28 cellular contexts compared by ENCODE assay signal in genomic region chr4:112251044-112251632, GRCh38. TPM values are rescaled to one million over a fixed set of nuclear protein-coding genes. Genes with fewer than 3 reads are reported as not detected.
DNase-seq lines count a peak whose midpoint lies in the region; ATAC-seq, FAIRE-seq and TF ChIP-seq lines count a peak whose summit lies in the region.
"Had no signal": no experiment of that assay in that cellular context is flagged by ENCODE, and none has a peak within 500 bp of the region (broad histone marks: within the 10 kb centered on the region; RNA-seq: fewer than 3 reads in every experiment).

No MANE protein-coding gene starts in this region.

- no peaks in the 10 kb centered on the region for H4K20me1 ChIP-seq in keratinocyte (ENCODE audit: control insufficient read depth, extremely low read depth, insufficient read depth, low read length)

- no peak overlapping the region for H3K4me3 Mint-ChIP-seq in stimulated activated effector memory CD8-positive, alpha-beta T cell treated with anti-CD3 and anti-CD28 coated beads, Interleukin-12 subunit alpha, Interleukin-12 subunit beta, amount 100 ng/mL, for 72 hours
- H3K4me3 Mint-ChIP-seq in activated naive CD8-positive, alpha-beta T cell treated with anti-CD3 and anti-CD28 coated beads, Interleukin-2, amount 50 U/mL, for 24 hours = no peak overlapping the region
- H3K4me3 Mint-ChIP-seq: activated naive CD8-positive, alpha-beta T cell; activated T-cell treated with anti-CD3 and anti-CD28 coated beads, Interleukin-2, amount 50 U/mL, for 72 hours; dendritic cell treated with granulocyte-macrophage colony-stimulating factor and Interleukin-4, amounts not matched to agents 40 ng/mL and 50 ng/mL, for 4 days; IgD-negative memory B cell; stimulated activated naive CD8-positive, alpha-beta T cell treated with anti-CD3 and anti-CD28 coated beads, Interleukin-15, Interleukin-2, amounts not matched to agents 100 ng/mL and 50 ng/mL, for 24 hours had no signal

- no peaks in the 10 kb centered on the region for H3K9me3 Mint-ChIP-seq in stimulated activated effector memory CD8-positive, alpha-beta T cell treated with anti-CD3 and anti-CD28 coated beads, Interleukin-12 subunit alpha, Interleukin-12 subunit beta, amount 100 ng/mL, for 72 hours
- H3K9me3 Mint-ChIP-seq in activated naive CD8-positive, alpha-beta T cell treated with anti-CD3 and anti-CD28 coated beads, Interleukin-2, amount 50 U/mL, for 24 hours = no peaks in the 10 kb centered on the region
- H3K9me3 Mint-ChIP-seq: activated T-cell treated with anti-CD3 and anti-CD28 coated beads, Interleukin-2, amount 50 U/mL, for 72 hours; dendritic cell treated with granulocyte-macrophage colony-stimulating factor and Interleukin-4, amounts not matched to agents 40 ng/mL and 50 ng/mL, for 4 days; IgD-negative memory B cell; stimulated activated naive CD8-positive, alpha-beta T cell treated with anti-CD3 and anti-CD28 coated beads, Interleukin-15, Interleukin-2, amounts not matched to agents 100 ng/mL and 50 ng/mL, for 24 hours had no signal

- dilution Hi-C loops in keratinocyte (cut with MboI; ENCODE audit: extremely low pct_ligation_motif_present, low sequenced_read_pairs) = no loop called here

- H2AFZ ChIP-seq in keratinocyte (ENCODE audit: control insufficient read depth, low read length) = no peak overlapping the region

- H3K9me3 ChIP-seq in body of pancreas (no peaks in the 10 kb centered on the region), keratinocyte (ENCODE audit: control insufficient read depth, low read depth, low read length) (no peaks in the 10 kb centered on the region)
- H3K9me3 ChIP-seq: breast epithelium, gastroesophageal sphincter, left lung, Peyer's patch had no signal

- no peak overlapping the region for H3K9ac ChIP-seq in keratinocyte (ENCODE audit: control insufficient read depth, extremely low read depth, insufficient read depth, low read length)

- peaks cover 15% of the 10 kb centered on the region for H3K4me1 ChIP-seq in body of pancreas
- no peaks in the 10 kb centered on the region for H3K4me1 ChIP-seq in keratinocyte (ENCODE audit: control insufficient read depth, extremely low read depth, insufficient read depth, low read length)
- H3K4me1 ChIP-seq: breast epithelium, Peyer's patch had no signal

- no peak for TF ChIP-seq POLR2A in body of pancreas (IDR thresholded peaks at IDR 0.05)

- H3K4me2 ChIP-seq in keratinocyte (ENCODE audit: control insufficient read depth, extremely low read depth, insufficient read depth, low read depth, low read length) = no peak overlapping the region

- H3K36me3 Mint-ChIP-seq in stimulated activated effector memory CD8-positive, alpha-beta T cell treated with anti-CD3 and anti-CD28 coated beads, Interleukin-12 subunit alpha, Interleukin-12 subunit beta, amount 100 ng/mL, for 72 hours = peaks cover 5% of the 10 kb centered on the region
- peaks cover 7% of the 10 kb centered on the region for H3K36me3 Mint-ChIP-seq in activated naive CD8-positive, alpha-beta T cell treated with anti-CD3 and anti-CD28 coated beads, Interleukin-2, amount 50 U/mL, for 24 hours (ENCODE audit: low read depth)

- FAIRE-seq in keratinocyte (lab: Jason Lieb, UNC) = peak; percentile 9
- FAIRE-seq: A204.1, endothelial cell of umbilical vein, GM12892 had no signal

- no peaks in the 10 kb centered on the region for H3K9me1 ChIP-seq in keratinocyte (ENCODE audit: control insufficient read depth, extremely low read depth, insufficient read depth, low read length)

- H3K27ac ChIP-seq in body of pancreas (no peak overlapping the region), keratinocyte (ENCODE audit: control insufficient read depth, insufficient read depth, low read length) (no peak overlapping the region)
- H3K27ac ChIP-seq: breast epithelium, C4-2B, left lung, Peyer's patch, SK-N-MC had no signal

- H3K36me3 ChIP-seq in body of pancreas (replicated peaks in 1 of 2; ENCODE audit: insufficient read depth in 1 of 2, low read depth in 2 of 2) (no peaks in the 10 kb centered on the region), keratinocyte (ENCODE audit: control insufficient read depth in 2 of 2, extremely low read depth in 1 of 2, insufficient read depth in 2 of 2, low read length in 2 of 2) (no peaks in the 10 kb centered on the region)
- H3K36me3 ChIP-seq: breast epithelium, Peyer's patch had no signal

- peak; percentile 15 for DNase-seq in NCI-H82 (lab: John Stamatoyannopoulos, UW)
- no peak for DNase-seq in NCI-H82 treated with DMSO at 0.1 percent for 48 hours (lab: John Stamatoyannopoulos, UW; ENCODE audit: unreplicated experiment)
- no peak for DNase-seq in body of pancreas
- no peak for DNase-seq in keratinocyte (ENCODE audit: low read depth, low spot score)
- no peak for DNase-seq in stimulated activated effector memory CD8-positive, alpha-beta T cell treated with anti-CD3 and anti-CD28 coated beads, Interleukin-12 subunit alpha, Interleukin-12 subunit beta, amount 100 ng/mL, for 72 hours (ENCODE audit: low spot score in 2 of 2)
- no peak for DNase-seq in activated naive CD8-positive, alpha-beta T cell treated with anti-CD3 and anti-CD28 coated beads, Interleukin-2, amount 50 U/mL, for 24 hours
- DNase-seq: activated CD4-positive, CD25-positive, alpha-beta regulatory T cell; activated T-cell treated with anti-CD3 and anti-CD28 coated beads, Interleukin-2, amount 50 U/mL, for 72 hours; GDM1; HCEC 1CT; left lung; NCI-H1694 treated with DMSO at 0.1 percent for 48 hours; NCI-H226; NK-92 treated with Interleukin-12 subunit alpha and Interleukin-12 subunit beta, amount 100 ng/mL, for 24 hours; Peyer's patch had no signal

- WGBS in body of pancreas, 2 donors = 82 to 88% methylated on average over 3 of the region's 3 CpGs

- peak; percentile 83 for ATAC-seq in body of pancreas
- ATAC-seq in stimulated activated effector memory CD8-positive, alpha-beta T cell treated with anti-CD3 and anti-CD28 coated beads, Interleukin-12 subunit alpha, Interleukin-12 subunit beta, amount 100 ng/mL, for 72 hours = peak; percentile 76
- no peak for ATAC-seq in HG02642 (IDR thresholded peaks at IDR 0.05; ENCODE audit: poor library complexity, unreplicated experiment)
- no peak for ATAC-seq in GM21529 (IDR thresholded peaks at IDR 0.05; ENCODE audit: unreplicated experiment)
- ATAC-seq in activated naive CD8-positive, alpha-beta T cell treated with anti-CD3 and anti-CD28 coated beads, Interleukin-2, amount 50 U/mL, for 24 hours = no peak
- ATAC-seq: gastroesophageal sphincter, left lung had no signal

- H3K4me3 ChIP-seq in body of pancreas (no peak overlapping the region), keratinocyte (ENCODE audit: control insufficient read depth in 2 of 3, extremely low read depth in 1 of 3, insufficient read depth in 2 of 3, low read depth in 1 of 3, low read length in 3 of 3) (no peak overlapping the region)
- H3K4me3 ChIP-seq: breast epithelium, gastroesophageal sphincter, left lung, Peyer's patch, SK-N-MC had no signal

- TF ChIP-seq CTCF in body of pancreas (IDR thresholded peaks at IDR 0.05) (no peak), keratinocyte (optimal IDR thresholded peaks at IDR 0.05 in 1 of 3, IDR thresholded peaks at IDR 0.05 in 1 of 3, conservative IDR thresholded peaks at IDR 0.05 in 1 of 3; ENCODE audit: extremely low read depth in 1 of 3, insufficient read depth in 2 of 3, low read length in 3 of 3) (no peak)

- H3K27me3 ChIP-seq in body of pancreas = no peaks in the 10 kb centered on the region
- no peaks in the 10 kb centered on the region for H3K27me3 ChIP-seq in keratinocyte (ENCODE audit: control insufficient read depth, extremely low read depth, insufficient read depth, low read length)
- H3K27me3 ChIP-seq: breast epithelium, gastroesophageal sphincter, left lung, Peyer's patch had no signal

- H3K27me3 Mint-ChIP-seq in activated naive CD8-positive, alpha-beta T cell treated with anti-CD3 and anti-CD28 coated beads, Interleukin-2, amount 50 U/mL, for 24 hours = no peaks in the 10 kb centered on the region
- H3K27me3 Mint-ChIP-seq: activated naive CD8-positive, alpha-beta T cell; dendritic cell treated with granulocyte-macrophage colony-stimulating factor and Interleukin-4, amounts not matched to agents 40 ng/mL and 50 ng/mL, for 4 days; IgD-negative memory B cell; stimulated activated naive CD8-positive, alpha-beta T cell treated with anti-CD3 and anti-CD28 coated beads, Interleukin-15, Interleukin-2, amounts not matched to agents 100 ng/mL and 50 ng/mL, for 24 hours had no signal

- no peaks in the 10 kb centered on the region for H3K4me1 Mint-ChIP-seq in stimulated activated effector memory CD8-positive, alpha-beta T cell treated with anti-CD3 and anti-CD28 coated beads, Interleukin-12 subunit alpha, Interleukin-12 subunit beta, amount 100 ng/mL, for 72 hours
- peaks cover 6% of the 10 kb centered on the region for H3K4me1 Mint-ChIP-seq in activated naive CD8-positive, alpha-beta T cell treated with anti-CD3 and anti-CD28 coated beads, Interleukin-2, amount 50 U/mL, for 24 hours

- H3K27ac Mint-ChIP-seq in stimulated activated effector memory CD8-positive, alpha-beta T cell treated with anti-CD3 and anti-CD28 coated beads, Interleukin-12 subunit alpha, Interleukin-12 subunit beta, amount 100 ng/mL, for 72 hours = no peak overlapping the region
- H3K27ac Mint-ChIP-seq in activated naive CD8-positive, alpha-beta T cell treated with anti-CD3 and anti-CD28 coated beads, Interleukin-2, amount 50 U/mL, for 24 hours = no peak overlapping the region
- H3K27ac Mint-ChIP-seq: activated naive CD8-positive, alpha-beta T cell; activated T-cell treated with anti-CD3 and anti-CD28 coated beads, Interleukin-2, amount 50 U/mL, for 72 hours; dendritic cell treated with granulocyte-macrophage colony-stimulating factor and Interleukin-4, amounts not matched to agents 40 ng/mL and 50 ng/mL, for 4 days; IgD-negative memory B cell; stimulated activated naive CD8-positive, alpha-beta T cell treated with anti-CD3 and anti-CD28 coated beads, Interleukin-15, Interleukin-2, amounts not matched to agents 100 ng/mL and 50 ng/mL, for 24 hours had no signal

- intact Hi-C loops in body of pancreas (cut with DNase I) = no loop called here

- no peaks in the 10 kb centered on the region for H3K79me2 ChIP-seq in keratinocyte (ENCODE audit: control insufficient read depth, insufficient read depth, low read length)

RNA-seq across cellular contexts. Expression of gene AP1AR, which starts 19.6 kb away (rescaled TPM):
- 10 to 100 TPM in 1 of 2 donors, 1 to 10 TPM in 1; 9.1 to 12.5 TPM for total RNA-seq in body of pancreas
- 7.8 to 17.5 TPM (median 8.4 TPM) in 3 replicates for polyA plus RNA-seq in keratinocyte
- 48.5 TPM for polyA plus RNA-seq in keratinocyte (2011; ENCODE audit: low read depth)
- 7.5 and 12.6 TPM in 2 replicates for polyA plus RNA-seq in keratinocyte (2011; cell fraction: cytosol; rRNA removed)
- 7.7 and 11.8 TPM in 2 replicates for polyA plus RNA-seq in keratinocyte (2011; cell fraction: nucleus; rRNA removed)
- 10.1 and 17.4 TPM in 2 replicates for polyA plus RNA-seq in keratinocyte (2012; ENCODE audit: low replicate concordance)
- 1.0 to 5.7 TPM (median 1.1 TPM) in 3 replicates for polyA minus RNA-seq in keratinocyte
- polyA minus RNA-seq in keratinocyte (2011; cell fraction: cytosol; rRNA and poly(A)+ RNA removed) = 21.5 TPM
- polyA minus RNA-seq in keratinocyte (2011; cell fraction: nucleus; rRNA and poly(A)+ RNA removed) = 7.1 and 10.1 TPM in 2 replicates

RNA-seq across cellular contexts. Expression of gene TIFA, which starts 34.6 kb away (rescaled TPM):
- total RNA-seq in body of pancreas = 10 to 100 TPM in 1 of 2 donors, 1 to 10 TPM in 1; 5.9 to 13.0 TPM
- polyA plus RNA-seq in keratinocyte = 2.4 to 6.7 TPM (median 4.6 TPM) in 3 replicates
- 2.7 TPM for polyA plus RNA-seq in keratinocyte (2011; ENCODE audit: low read depth)
- 1.9 and 3.9 TPM in 2 replicates for polyA plus RNA-seq in keratinocyte (2011; cell fraction: cytosol; rRNA removed)
- 1.2 and 1.5 TPM in 2 replicates for polyA plus RNA-seq in keratinocyte (2011; cell fraction: nucleus; rRNA removed)
- polyA plus RNA-seq in keratinocyte (2012; ENCODE audit: low replicate concordance) = 2.7 and 4.3 TPM in 2 replicates
- 0.46 to 2.0 TPM (median 0.79 TPM) in 3 replicates for polyA minus RNA-seq in keratinocyte
- 1.9 TPM for polyA minus RNA-seq in keratinocyte (2011; cell fraction: cytosol; rRNA and poly(A)+ RNA removed)
- polyA minus RNA-seq in keratinocyte (2011; cell fraction: nucleus; rRNA and poly(A)+ RNA removed) = 0.53 and 1.2 TPM in 2 replicates

RNA-seq across cellular contexts. Expression of gene ALPK1, which starts 46.0 kb away (rescaled TPM):
- 10 to 100 TPM; 14.8 to 26.7 TPM for total RNA-seq in body of pancreas
- polyA plus RNA-seq in keratinocyte = 4.2 to 5.8 TPM (median 5.5 TPM) in 3 replicates
- polyA plus RNA-seq in keratinocyte (2011; ENCODE audit: low read depth) = 8.0 TPM
- 2.1 and 3.0 TPM in 2 replicates for polyA plus RNA-seq in keratinocyte (2011; cell fraction: cytosol; rRNA removed)
- 10.2 and 10.4 TPM in 2 replicates for polyA plus RNA-seq in keratinocyte (2011; cell fraction: nucleus; rRNA removed)
- polyA plus RNA-seq in keratinocyte (2012; ENCODE audit: low replicate concordance) = 3.6 and 6.9 TPM in 2 replicates
- polyA minus RNA-seq in keratinocyte = 3.3 to 14.4 TPM (median 6.7 TPM) in 3 replicates
- 2.7 TPM for polyA minus RNA-seq in keratinocyte (2011; cell fraction: cytosol; rRNA and poly(A)+ RNA removed)
- 14.0 and 32.9 TPM in 2 replicates for polyA minus RNA-seq in keratinocyte (2011; cell fraction: nucleus; rRNA and poly(A)+ RNA removed)

Comparison
In these comparisons a context has a peak if more than half of its experiments do, and no peak if none do; other contexts are left out.
1. ATAC-seq: peak in body of pancreas (single experiment) and stimulated activated effector memory CD8-positive, alpha-beta T cell treated with anti-CD3 and anti-CD28 coated beads, Interleukin-12 subunit alpha, Interleukin-12 subunit beta, amount 100 ng/mL, for 72 hours (single experiment); none in HG02642 (single experiment), GM21529 (single experiment) and activated naive CD8-positive, alpha-beta T cell treated with anti-CD3 and anti-CD28 coated beads, Interleukin-2, amount 50 U/mL, for 24 hours (single experiment).